Comparison of ENCODE assay signal across 15 cellular contexts in genomic region chr5:127907907-127908306, GRCh38.
DNase-seq lines count a peak whose midpoint lies in the region; ATAC-seq and TF ChIP-seq lines count a peak whose summit lies in the region.
"Had no signal": no experiment of that assay in that cellular context is flagged by ENCODE, and none has a peak within 500 bp of the region (broad histone marks: within the 10 kb centered on the region; RNA-seq: fewer than 3 reads in every experiment).

No MANE protein-coding gene starts in this region.

- H3K4me3 ChIP-seq in CD8-positive, alpha-beta T cell (ENCODE audit: low read depth, low read length), result no peak overlapping the region
- H3K4me3 ChIP-seq: SK-N-MC had no signal

- no peaks in the 10 kb centered on the region for H3K9me3 Mint-ChIP-seq in CD8-positive, alpha-beta T cell
- H3K9me3 Mint-ChIP-seq in natural killer cell treated with Interleukin-12 subunit alpha and Interleukin-12 subunit beta and Interleukin-15 and Interleukin-18, amount 100 ng/mL, for 72 hours, result no peaks in the 10 kb centered on the region
- H3K9me3 Mint-ChIP-seq in activated T-helper 1 cell treated with anti-CD3 and anti-CD28 coated beads, Interleukin-12 subunit alpha, Interleukin-12 subunit beta, Interleukin-2, Interleukin-4 antibody, amounts not matched to agents 30 ng/mL and 10 ng/mL and 1 ng/mL, durations not matched to agents 14 hours and 24 hours and 36 hours, result no peaks in the 10 kb centered on the region

- no peaks in the 10 kb centered on the region for H3K4me1 ChIP-seq in CD8-positive, alpha-beta T cell (ENCODE audit: insufficient read depth, low read length)

- peak; percentile 26 for ATAC-seq in CD8-positive, alpha-beta T cell
- no peak for ATAC-seq in natural killer cell treated with Interleukin-12 subunit alpha and Interleukin-12 subunit beta and Interleukin-15 and Interleukin-18, amount 100 ng/mL, for 72 hours

- POLR2A ChIA-PET in CD8-positive, alpha-beta T cell (lab: Charles Lee), result no interaction called here

- no peaks in the 10 kb centered on the region for H3K9me3 ChIP-seq in CD8-positive, alpha-beta T cell (ENCODE audit: low read length)

- TF ChIP-seq CTCF in CD8-positive, alpha-beta T cell (IDR thresholded peaks at IDR 0.05), result no peak
- TF ChIP-seq CTCF in VCaP (conservative IDR thresholded peaks at IDR 0.05), result no peak

- H3K27ac ChIP-seq in CD8-positive, alpha-beta T cell (ENCODE audit: low read depth, low read length), result no peak overlapping the region
- H3K27ac ChIP-seq in VCaP, result peak overlapping the region; percentile 87; the same call in 1 of the 2 replicates
- H3K27ac ChIP-seq: SK-N-MC had no signal

- intact Hi-C loops in CD8-positive, alpha-beta T cell (cut with DNase I, micrococcal nuclease), result no loop called here
- intact Hi-C loops in activated T-helper 1 cell treated with anti-CD3 and anti-CD28 coated beads, Interleukin-12 subunit alpha, Interleukin-12 subunit beta, Interleukin-2, Interleukin-4 antibody, amounts not matched to agents 30 ng/mL and 10 ng/mL and 1 ng/mL, durations not matched to agents 14 hours and 24 hours and 36 hours (cut with micrococcal nuclease), result loop anchor here (2.0 to 10.0 kb wide), 3 partner anchors 151 to 343 kb away; partner anchors contain the start of gene SLC12A2

- no peak for DNase-seq in CD8-positive, alpha-beta T cell
- DNase-seq in DMS79 treated with DMSO at 0.1 percent for 48 hours (lab: John Stamatoyannopoulos, UW) (peak; percentile 52), NAMALWA (ENCODE audit: low spot score) (peak; percentile 9), hepatic stellate cell (ENCODE audit: low spot score) (no peak), mucosa of gallbladder (ENCODE audit: low spot score) (no peak)
- DNase-seq in natural killer cell treated with Interleukin-12 subunit alpha and Interleukin-12 subunit beta and Interleukin-15 and Interleukin-18, amount 100 ng/mL, for 72 hours (ENCODE audit: low spot score), result no peak
- DNase-seq in activated T-helper 1 cell treated with anti-CD3 and anti-CD28 coated beads, Interleukin-12 subunit alpha, Interleukin-12 subunit beta, Interleukin-2, Interleukin-4 antibody, amounts not matched to agents 30 ng/mL and 10 ng/mL and 1 ng/mL, durations not matched to agents 14 hours and 24 hours and 36 hours (ENCODE audit: low spot score), result no peak
- DNase-seq: AML-193, NCI-H1436 treated with DMSO at 0.1 percent for 48 hours, NCI-H2081 treated with DMSO at 0.1 percent for 48 hours, NCI-H446, PC-3, T-helper 1 cell had no signal

- H3K4me3 Mint-ChIP-seq in CD8-positive, alpha-beta T cell, result no peak overlapping the region
- H3K4me3 Mint-ChIP-seq in natural killer cell treated with Interleukin-12 subunit alpha and Interleukin-12 subunit beta and Interleukin-15 and Interleukin-18, amount 100 ng/mL, for 72 hours, result no peak overlapping the region
- no peak overlapping the region for H3K4me3 Mint-ChIP-seq in activated T-helper 1 cell treated with anti-CD3 and anti-CD28 coated beads, Interleukin-12 subunit alpha, Interleukin-12 subunit beta, Interleukin-2, Interleukin-4 antibody, amounts not matched to agents 30 ng/mL and 10 ng/mL and 1 ng/mL, durations not matched to agents 14 hours and 24 hours and 36 hours

- no peaks in the 10 kb centered on the region for H3K36me3 ChIP-seq in CD8-positive, alpha-beta T cell (ENCODE audit: insufficient read depth, low read length)

- H3K27me3 ChIP-seq in CD8-positive, alpha-beta T cell (ENCODE audit: insufficient read depth, low read length), result no peaks in the 10 kb centered on the region

- H3K36me3 Mint-ChIP-seq in CD8-positive, alpha-beta T cell, result no peaks in the 10 kb centered on the region
- H3K36me3 Mint-ChIP-seq in natural killer cell treated with Interleukin-12 subunit alpha and Interleukin-12 subunit beta and Interleukin-15 and Interleukin-18, amount 100 ng/mL, for 72 hours, result no peaks in the 10 kb centered on the region
- H3K36me3 Mint-ChIP-seq in activated T-helper 1 cell treated with anti-CD3 and anti-CD28 coated beads, Interleukin-12 subunit alpha, Interleukin-12 subunit beta, Interleukin-2, Interleukin-4 antibody, amounts not matched to agents 30 ng/mL and 10 ng/mL and 1 ng/mL, durations not matched to agents 14 hours and 24 hours and 36 hours (ENCODE audit: low read depth), result no peaks in the 10 kb centered on the region

- H3K27me3 Mint-ChIP-seq in CD8-positive, alpha-beta T cell (ENCODE audit: low read depth), result no peaks in the 10 kb centered on the region
- peaks cover 3 to 12% of the 10 kb centered on the region in 2 donors for H3K27me3 Mint-ChIP-seq in natural killer cell treated with Interleukin-12 subunit alpha and Interleukin-12 subunit beta and Interleukin-15 and Interleukin-18, amount 100 ng/mL, for 72 hours
- peaks cover 16% of the 10 kb centered on the region for H3K27me3 Mint-ChIP-seq in activated T-helper 1 cell treated with anti-CD3 and anti-CD28 coated beads, Interleukin-12 subunit alpha, Interleukin-12 subunit beta, Interleukin-2, Interleukin-4 antibody, amounts not matched to agents 30 ng/mL and 10 ng/mL and 1 ng/mL, durations not matched to agents 14 hours and 24 hours and 36 hours (ENCODE audit: insufficient read depth)

- H3K4me1 Mint-ChIP-seq in CD8-positive, alpha-beta T cell (ENCODE audit: low read depth), result no peaks in the 10 kb centered on the region
- no peaks in the 10 kb centered on the region for H3K4me1 Mint-ChIP-seq in natural killer cell treated with Interleukin-12 subunit alpha and Interleukin-12 subunit beta and Interleukin-15 and Interleukin-18, amount 100 ng/mL, for 72 hours (ENCODE audit: low read depth in 2 of 2)
- peaks cover 10% of the 10 kb centered on the region for H3K4me1 Mint-ChIP-seq in activated T-helper 1 cell treated with anti-CD3 and anti-CD28 coated beads, Interleukin-12 subunit alpha, Interleukin-12 subunit beta, Interleukin-2, Interleukin-4 antibody, amounts not matched to agents 30 ng/mL and 10 ng/mL and 1 ng/mL, durations not matched to agents 14 hours and 24 hours and 36 hours (ENCODE audit: low read depth)

- H3K27ac Mint-ChIP-seq in CD8-positive, alpha-beta T cell, result no peak overlapping the region
- H3K27ac Mint-ChIP-seq in natural killer cell treated with Interleukin-12 subunit alpha and Interleukin-12 subunit beta and Interleukin-15 and Interleukin-18, amount 100 ng/mL, for 72 hours, result no peak overlapping the region
- H3K27ac Mint-ChIP-seq in activated T-helper 1 cell treated with anti-CD3 and anti-CD28 coated beads, Interleukin-12 subunit alpha, Interleukin-12 subunit beta, Interleukin-2, Interleukin-4 antibody, amounts not matched to agents 30 ng/mL and 10 ng/mL and 1 ng/mL, durations not matched to agents 14 hours and 24 hours and 36 hours, result no peak overlapping the region

- CTCF ChIA-PET in CD8-positive, alpha-beta T cell (lab: Charles Lee), result interaction anchor here (1.6 kb wide), 1 partner anchor 177 kb away, joined by 3 read pairs; no protein-coding TSS in a partner anchor

Comparison
In these comparisons a context has a peak if more than half of its experiments do, and no peak if none do; other contexts are left out.
1. DNase-seq: peak in DMS79 treated with DMSO at 0.1 percent for 48 hours (single experiment) and NAMALWA (single experiment); none in CD8-positive, alpha-beta T cell (0 of 7), natural killer cell treated with Interleukin-12 subunit alpha and Interleukin-12 subunit beta and Interleukin-15 and Interleukin-18, amount 100 ng/mL, for 72 hours (single experiment), hepatic stellate cell (single experiment), mucosa of gallbladder (single experiment) and activated T-helper 1 cell treated with anti-CD3 and anti-CD28 coated beads, Interleukin-12 subunit alpha, Interleukin-12 subunit beta, Interleukin-2, Interleukin-4 antibody, amounts not matched to agents 30 ng/mL and 10 ng/mL and 1 ng/mL, durations not matched to agents 14 hours and 24 hours and 36 hours (single experiment).